8 cellular contexts compared by ENCODE assay signal in genomic region chr7:33040803-33041516, GRCh38. TPM values are rescaled to one million over a fixed set of nuclear protein-coding genes. Genes with fewer than 3 reads are reported as not detected.
DNase-seq lines count a peak whose midpoint lies in the region; ATAC-seq and TF ChIP-seq lines count a peak whose summit lies in the region.

No MANE protein-coding gene starts in this region.

- ATAC-seq in GM18870 (IDR thresholded peaks at IDR 0.05; ENCODE audit: unreplicated experiment): peak; percentile 94
- ATAC-seq in HG02943 (IDR thresholded peaks at IDR 0.05; ENCODE audit: low read depth, unreplicated experiment): peak; percentile 95
- ATAC-seq in activated naive CD8-positive, alpha-beta T cell treated with anti-CD3 and anti-CD28 coated beads, Interleukin-2, amount 10 ng/mL, durations not matched to agents 7 days and 5 days (ENCODE audit: low read depth): peak; percentile 99

- H3K27ac ChIP-seq in RWPE1: no peak overlapping the region
- peak overlapping the region; percentile 68 to 85 for H3K27ac ChIP-seq in liver (ENCODE audit: low read depth in 1 of 2, low read length in 2 of 2)

- peaks cover 6 to 49% (median 25%) of the 10 kb centered on the region in 4 donors for H3K4me1 ChIP-seq in liver (ENCODE audit: control insufficient read depth in 4 of 4, insufficient read depth in 4 of 4, low read length in 3 of 4)

- H3K9ac ChIP-seq in liver (ENCODE audit: low read depth in 1 of 2, low read length in 2 of 2): peak overlapping the region; percentile 78 to 99

- TF ChIP-seq CTCF in RWPE1 (conservative IDR thresholded peaks at IDR 0.05; ENCODE audit: low read depth) (no peak), liver (IDR thresholded peaks at IDR 0.05; ENCODE audit: low read depth, low read length, missing input control) (no peak), progenitor cell of endocrine pancreas (IDR thresholded peaks at IDR 0.05; ENCODE audit: unreplicated experiment) (no peak)

- no peaks in the 10 kb centered on the region for H3K9me3 ChIP-seq in liver (ENCODE audit: control insufficient read depth in 4 of 4, low read length in 3 of 4)

- H3K27ac Mint-ChIP-seq in activated naive CD8-positive, alpha-beta T cell treated with anti-CD3 and anti-CD28 coated beads, Interleukin-2, amount 10 ng/mL, durations not matched to agents 7 days and 5 days: peak overlapping the region; percentile 72
- no peak overlapping the region for H3K27ac Mint-ChIP-seq in progenitor cell of endocrine pancreas

- no peaks in the 10 kb centered on the region for H3K36me3 ChIP-seq in liver (ENCODE audit: control insufficient read depth in 4 of 4, insufficient read depth in 3 of 4, low read depth in 1 of 4, low read length in 3 of 4)

- 10% methylated on average over 9 of the region's 9 CpGs for WGBS in liver

- H3K27me3 Mint-ChIP-seq in activated naive CD8-positive, alpha-beta T cell treated with anti-CD3 and anti-CD28 coated beads, Interleukin-2, amount 10 ng/mL, durations not matched to agents 7 days and 5 days: no peaks in the 10 kb centered on the region
- H3K27me3 Mint-ChIP-seq in progenitor cell of endocrine pancreas: no peaks in the 10 kb centered on the region

- DNase-seq in RWPE1 (ENCODE audit: low spot score) (peak; percentile 73), progenitor cell of endocrine pancreas (ENCODE audit: low spot score, unreplicated experiment) (no peak), mesenteric fat pad (ENCODE audit: low spot score) (no peak)
- DNase-seq in activated naive CD8-positive, alpha-beta T cell treated with anti-CD3 and anti-CD28 coated beads, Interleukin-2, amount 10 ng/mL, durations not matched to agents 7 days and 5 days: no peak
- peak; percentile 42 to 50 for DNase-seq in stimulated activated CD8-positive, alpha-beta memory T cell treated with anti-CD3 and anti-CD28 coated beads, Interleukin-7, amount 100 ng/mL, for 4 hours (ENCODE audit: low read depth in 2 of 2)

- H3K9me3 Mint-ChIP-seq in activated naive CD8-positive, alpha-beta T cell treated with anti-CD3 and anti-CD28 coated beads, Interleukin-2, amount 10 ng/mL, durations not matched to agents 7 days and 5 days: no peaks in the 10 kb centered on the region
- H3K9me3 Mint-ChIP-seq in progenitor cell of endocrine pancreas (ENCODE audit: low read depth): no peaks in the 10 kb centered on the region

- H3K4me1 Mint-ChIP-seq in activated naive CD8-positive, alpha-beta T cell treated with anti-CD3 and anti-CD28 coated beads, Interleukin-2, amount 10 ng/mL, durations not matched to agents 7 days and 5 days: peaks cover 28% of the 10 kb centered on the region
- H3K4me1 Mint-ChIP-seq in progenitor cell of endocrine pancreas (ENCODE audit: low read depth): peaks cover 53% of the 10 kb centered on the region

- H3K4me3 Mint-ChIP-seq in activated naive CD8-positive, alpha-beta T cell treated with anti-CD3 and anti-CD28 coated beads, Interleukin-2, amount 10 ng/mL, durations not matched to agents 7 days and 5 days: peak overlapping the region; percentile 87
- H3K4me3 Mint-ChIP-seq in progenitor cell of endocrine pancreas (ENCODE audit: low read depth): no peak overlapping the region

- no peak for TF ChIP-seq RAD21 in liver (IDR thresholded peaks at IDR 0.05)

- CTCF ChIA-PET in RWPE1 (lab: Yijun Ruan, JAX): interaction anchor here (0.6 to 1.6 kb wide), 2 partner anchors 69 to 1127 kb away, joined by 3 to 4 read pairs; no protein-coding TSS in a partner anchor

- H3K4me3 ChIP-seq in liver (ENCODE audit: low read depth in 1 of 3, low read length in 3 of 3): peak overlapping the region; percentile 34 to 72 (median 63)

- peaks cover 6% of the 10 kb centered on the region for H3K36me3 Mint-ChIP-seq in activated naive CD8-positive, alpha-beta T cell treated with anti-CD3 and anti-CD28 coated beads, Interleukin-2, amount 10 ng/mL, durations not matched to agents 7 days and 5 days
- no peaks in the 10 kb centered on the region for H3K36me3 Mint-ChIP-seq in progenitor cell of endocrine pancreas (ENCODE audit: insufficient read depth)

- POLR2A ChIA-PET in RWPE1 (lab: Yijun Ruan, JAX; ENCODE audit: low non-redundant PET): no interaction called here
- POLR2A ChIA-PET in activated naive CD8-positive, alpha-beta T cell treated with anti-CD3 and anti-CD28 coated beads, Interleukin-2, amount 10 ng/mL, durations not matched to agents 7 days and 5 days (lab: Charles Lee): interaction anchor here (0.8 to 3.2 kb wide), 9 partner anchors 8 to 150 kb away, joined by 3 to 27 read pairs (median 5); partner anchors contain the start of genes KBTBD2, NT5C3A and RP9

- H3K27me3 ChIP-seq in liver (ENCODE audit: control insufficient read depth in 4 of 4, insufficient read depth in 4 of 4, low read length in 3 of 4): no peaks in the 10 kb centered on the region

TF ChIP-seq in liver, 16 proteins besides CTCF, POLR2A, EP300 and RAD21:
- TF ChIP-seq HNF4A (conservative IDR thresholded peaks at IDR 0.05): peak in 1 of 2 donors; percentile 6
- no peak for TF ChIP-seq ATF3 (IDR thresholded peaks at IDR 0.05)
- peak; percentile 52 for TF ChIP-seq YY1 (IDR thresholded peaks at IDR 0.05)
- TF ChIP-seq FOXA1 (IDR thresholded peaks at IDR 0.05): no peak
- no peak for TF ChIP-seq SP1 (IDR thresholded peaks at IDR 0.05)
- no peak for TF ChIP-seq EGR1 (IDR thresholded peaks at IDR 0.05; ENCODE audit: low read depth in 2 of 2)
- TF ChIP-seq GABPA (IDR thresholded peaks at IDR 0.05 in 1 of 2, conservative IDR thresholded peaks at IDR 0.05 in 1 of 2): no peak
- no peak for TF ChIP-seq RXRA (IDR thresholded peaks at IDR 0.05)
- no peak for TF ChIP-seq FOXA2 (IDR thresholded peaks at IDR 0.05)
- TF ChIP-seq HNF4G (IDR thresholded peaks at IDR 0.05): no peak
- TF ChIP-seq REST (IDR thresholded peaks at IDR 0.05): peak; percentile 97
- no peak for TF ChIP-seq NR2F2 (IDR thresholded peaks at IDR 0.05)
- peak; percentile 62 for TF ChIP-seq TAF1 (conservative IDR thresholded peaks at IDR 0.05)
- TF ChIP-seq JUND (IDR thresholded peaks at IDR 0.05): no peak
- TF ChIP-seq ZBTB33 (IDR thresholded peaks at IDR 0.05): no peak
- no peak for TF ChIP-seq MAX (IDR thresholded peaks at IDR 0.05)

RNA-seq across cellular contexts. Expression of gene NT5C3A, which starts 21.6 kb away (rescaled TPM):
- total RNA-seq in activated naive CD8-positive, alpha-beta T cell treated with anti-CD3 and anti-CD28 coated beads, Interleukin-2, amount 10 ng/mL, durations not matched to agents 7 days and 5 days: 10 to 100 TPM; 63.3 to 64.0 TPM
- 10 to 100 TPM in 1 of 2 donors, 1 to 10 TPM in 1; 9.5 to 41.6 TPM for total RNA-seq in liver
- polyA plus RNA-seq in liver: 1 to 10 TPM; 4.3 to 9.8 TPM
- 35.0 and 36.1 TPM in 2 replicates for total RNA-seq in progenitor cell of endocrine pancreas
- 18.5 TPM for total RNA-seq in mesenteric fat pad

Comparison
In these comparisons a context has a peak if more than half of its experiments do, and no peak if none do; other contexts are left out.
1. DNase-seq: peak in RWPE1 (single experiment) and stimulated activated CD8-positive, alpha-beta memory T cell treated with anti-CD3 and anti-CD28 coated beads, Interleukin-7, amount 100 ng/mL, for 4 hours (2 of 2); none in activated naive CD8-positive, alpha-beta T cell treated with anti-CD3 and anti-CD28 coated beads, Interleukin-2, amount 10 ng/mL, durations not matched to agents 7 days and 5 days (single experiment), progenitor cell of endocrine pancreas (single experiment) and mesenteric fat pad (single experiment).
2. Peak in every context shown above with its lines, with median percentiles within 50 percentile points of each other: ATAC-seq.